ENCODE assay signal across 39 cellular contexts in the genomic region with DNA sequence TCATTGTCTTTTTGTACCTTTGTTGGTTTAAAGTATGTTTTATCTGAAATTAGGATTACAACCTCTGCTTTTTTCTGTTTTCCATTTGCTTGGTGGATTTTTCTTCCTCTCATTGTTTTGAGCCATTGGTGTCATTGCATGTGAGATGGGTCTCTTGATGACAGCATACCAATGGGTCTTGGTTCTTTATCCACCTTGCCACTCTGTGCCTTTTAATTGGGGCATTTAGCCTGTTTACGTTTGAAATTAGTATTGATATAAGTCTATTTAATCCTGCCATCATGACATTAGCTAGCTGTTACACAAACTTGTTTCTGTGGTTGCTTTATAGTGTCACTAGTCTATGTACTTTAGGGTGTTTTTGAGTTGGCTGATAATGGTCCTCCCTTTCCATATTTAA.
"Had no signal": no experiment of that assay in that cellular context is flagged by ENCODE, and none has a peak within 500 bp of the region (broad histone marks: within the 10 kb centered on the region; RNA-seq: fewer than 3 reads in every experiment).

No MANE protein-coding gene starts in this region.

- H3K4me1 Mint-ChIP-seq: activated naive CD4-positive, alpha-beta T cell treated with anti-CD3 and anti-CD28 coated beads, Interleukin-2, amount 10 ng/mL, durations not matched to agents 7 days and 5 days; activated naive CD4-positive, alpha-beta T cell treated with anti-CD3 and anti-CD28 coated beads, Interleukin-2, amount 50 U/mL, for 24 hours; activated naive CD8-positive, alpha-beta T cell treated with anti-CD3 and anti-CD28 coated beads for 36 hours; activated naive CD8-positive, alpha-beta T cell treated with anti-CD3 and anti-CD28 coated beads, Interleukin-2, amount 10 ng/mL, durations not matched to agents 7 days and 5 days; activated naive CD8-positive, alpha-beta T cell treated with anti-CD3 and anti-CD28 coated beads, Interleukin-2, amount 50 U/mL, for 24 hours; activated T-helper 17 cell treated with anti-CD3 and anti-CD28 coated beads, Interleukin-2, amount 50 U/mL, for 72 hours; brain; central memory CD8-positive, alpha-beta T cell had no signal

- DNase-seq: activated effector memory CD4-positive, alpha-beta T cell treated with anti-CD3 and anti-CD28 coated beads, Interleukin-2, amount 50 U/mL, for 16 hours; activated effector memory CD4-positive, alpha-beta T cell treated with Interleukin-2 at 50 U/mL for 16 hours; activated gamma-delta T cell; activated gamma-delta T cell treated with Interleukin-2 at 50 U/mL for 16 hours; activated naive CD4-positive, alpha-beta T cell; activated naive CD4-positive, alpha-beta T cell treated with anti-CD3 and anti-CD28 coated beads for 36 hours; activated naive CD4-positive, alpha-beta T cell treated with anti-CD3 and anti-CD28 coated beads, Interleukin-2, amount 10 ng/mL, durations not matched to agents 7 days and 5 days; activated naive CD4-positive, alpha-beta T cell treated with anti-CD3 and anti-CD28 coated beads, Interleukin-2, amount 50 U/mL, for 16 hours; activated naive CD4-positive, alpha-beta T cell treated with Interleukin-2 at 50 U/mL for 16 hours; activated naive CD8-positive, alpha-beta T cell treated with anti-CD3 and anti-CD28 coated beads for 36 hours; activated naive CD8-positive, alpha-beta T cell treated with anti-CD3 and anti-CD28 coated beads, Interleukin-2, amount 10 ng/mL, durations not matched to agents 7 days and 5 days; activated naive CD8-positive, alpha-beta T cell treated with anti-CD3 and anti-CD28 coated beads, Interleukin-2, amount 50 U/mL, for 24 hours; activated T-cell treated with anti-CD3 and anti-CD28 coated beads, Interleukin-2, amount 50 U/mL, for 1 hour; activated T-cell treated with anti-CD3 and anti-CD28 coated beads, Interleukin-2, amount 50 U/mL, for 24 hours; activated T-cell treated with anti-CD3 and anti-CD28 coated beads, Interleukin-2, amount 50 U/mL, for 4 hours; activated T-cell treated with anti-CD3 and anti-CD28 coated beads, Interleukin-2, amount 50 U/mL, for 48 hours; activated T-cell treated with anti-CD3 and anti-CD28 coated beads, Interleukin-2, amount 50 U/mL, for 72 hours; adrenal gland; amniotic stem cell; amygdala; anterior cingulate cortex; aorta; body of pancreas; brain microvascular endothelial cell; caudate nucleus; central memory CD4-positive, alpha-beta T cell; cerebellar nuclear complex had no signal

- H3K27me3 ChIP-seq: ascending aorta, body of pancreas, brain microvascular endothelial cell, cardiac muscle cell had no signal

- H3K4me1 ChIP-seq: adrenal gland, ascending aorta, body of pancreas, breast epithelium had no signal

- ATAC-seq: activated naive CD4-positive, alpha-beta T cell treated with anti-CD3 and anti-CD28 coated beads, Interleukin-2, amount 50 U/mL, for 72 hours; activated naive CD8-positive, alpha-beta T cell treated with anti-CD3 and anti-CD28 coated beads, Interleukin-2, amount 50 U/mL, for 24 hours; activated T-cell treated with anti-CD3 and anti-CD28 coated beads, Interleukin-2, amount 50 U/mL, for 4 hours; activated T-cell treated with anti-CD3 and anti-CD28 coated beads, Interleukin-2, amount 50 U/mL, for 72 hours; activated T-helper 17 cell treated with anti-CD3 and anti-CD28 coated beads, Interleukin-2, amount 50 U/mL, for 72 hours; body of pancreas had no signal

- H3K36me3 ChIP-seq: adrenal gland, ascending aorta, brain microvascular endothelial cell, breast epithelium, cardiac muscle cell had no signal

- H3K27me3 Mint-ChIP-seq: activated naive CD4-positive, alpha-beta T cell treated with anti-CD3 and anti-CD28 coated beads, Interleukin-2, amount 10 ng/mL, durations not matched to agents 7 days and 5 days; activated naive CD8-positive, alpha-beta T cell; activated naive CD8-positive, alpha-beta T cell treated with anti-CD3 and anti-CD28 coated beads for 36 hours; activated naive CD8-positive, alpha-beta T cell treated with anti-CD3 and anti-CD28 coated beads, Interleukin-2, amount 10 ng/mL, durations not matched to agents 7 days and 5 days; activated naive CD8-positive, alpha-beta T cell treated with anti-CD3 and anti-CD28 coated beads, Interleukin-2, amount 50 U/mL, for 24 hours; activated T-helper 17 cell treated with anti-CD3 and anti-CD28 coated beads, Interleukin-2, amount 50 U/mL, for 72 hours; central memory CD8-positive, alpha-beta T cell had no signal

- H3K4me3 Mint-ChIP-seq: activated naive CD4-positive, alpha-beta T cell treated with anti-CD3 and anti-CD28 coated beads for 36 hours; activated naive CD4-positive, alpha-beta T cell treated with anti-CD3 and anti-CD28 coated beads, Interleukin-2, amount 10 ng/mL, durations not matched to agents 7 days and 5 days; activated naive CD4-positive, alpha-beta T cell treated with anti-CD3 and anti-CD28 coated beads, Interleukin-2, amount 50 U/mL, for 24 hours; activated naive CD8-positive, alpha-beta T cell; activated naive CD8-positive, alpha-beta T cell treated with anti-CD3 and anti-CD28 coated beads for 36 hours; activated naive CD8-positive, alpha-beta T cell treated with anti-CD3 and anti-CD28 coated beads, Interleukin-2, amount 10 ng/mL, durations not matched to agents 7 days and 5 days; activated naive CD8-positive, alpha-beta T cell treated with anti-CD3 and anti-CD28 coated beads, Interleukin-2, amount 50 U/mL, for 24 hours; activated T-cell treated with anti-CD3 and anti-CD28 coated beads, Interleukin-2, amount 50 U/mL, for 24 hours; activated T-cell treated with anti-CD3 and anti-CD28 coated beads, Interleukin-2, amount 50 U/mL, for 4 hours; activated T-cell treated with anti-CD3 and anti-CD28 coated beads, Interleukin-2, amount 50 U/mL, for 72 hours; activated T-helper 1 cell treated with anti-CD3 and anti-CD28 coated beads, Interleukin-12 subunit alpha, Interleukin-12 subunit beta, Interleukin-2, Interleukin-4 antibody, amounts not matched to agents 30 ng/mL and 10 ng/mL and 1 ng/mL, durations not matched to agents 14 hours and 24 hours and 36 hours; activated T-helper 17 cell treated with anti-CD3 and anti-CD28 coated beads, Interleukin-2, amount 50 U/mL, for 72 hours; brain; central memory CD8-positive, alpha-beta T cell had no signal

- H3K4me3 ChIP-seq: adrenal gland, ascending aorta, body of pancreas, breast epithelium, cardiac muscle cell had no signal

- FAIRE-seq: bronchial epithelial cell had no signal

- H3K9me3 Mint-ChIP-seq: activated T-cell treated with anti-CD3 and anti-CD28 coated beads, Interleukin-2, amount 50 U/mL, for 24 hours; activated T-helper 1 cell treated with anti-CD3 and anti-CD28 coated beads, Interleukin-12 subunit alpha, Interleukin-12 subunit beta, Interleukin-2, Interleukin-4 antibody, amounts not matched to agents 30 ng/mL and 10 ng/mL and 1 ng/mL, durations not matched to agents 14 hours and 24 hours and 36 hours; activated T-helper 17 cell treated with anti-CD3 and anti-CD28 coated beads, Interleukin-2, amount 50 U/mL, for 72 hours; activated T-helper 2 cell treated with anti-CD3 and anti-CD28 coated beads, Interferon-gamma antibody, Interleukin-2, Interleukin-4, amounts not matched to agents 10 μg/mL and 5 μg/mL and 100 μg/mL, durations not matched to agents 14 hours and 24 hours and 36 hours; central memory CD8-positive, alpha-beta T cell had no signal

- H3K36me3 Mint-ChIP-seq: activated naive CD4-positive, alpha-beta T cell treated with anti-CD3 and anti-CD28 coated beads, Interleukin-2, amount 10 ng/mL, durations not matched to agents 7 days and 5 days; activated naive CD4-positive, alpha-beta T cell treated with anti-CD3 and anti-CD28 coated beads, Interleukin-2, amount 50 U/mL, for 24 hours; activated naive CD4-positive, alpha-beta T cell treated with anti-CD3 and anti-CD28 coated beads, Interleukin-2, amount 50 U/mL, for 72 hours; activated naive CD8-positive, alpha-beta T cell; activated naive CD8-positive, alpha-beta T cell treated with anti-CD3 and anti-CD28 coated beads for 36 hours; activated naive CD8-positive, alpha-beta T cell treated with anti-CD3 and anti-CD28 coated beads, Interleukin-2, amount 10 ng/mL, durations not matched to agents 7 days and 5 days; brain had no signal

- H3K9me3 ChIP-seq: body of pancreas had no signal

- H3K27ac ChIP-seq: adrenal gland, ascending aorta, body of pancreas, brain microvascular endothelial cell, breast epithelium, cardiac muscle cell had no signal

- H3K27ac Mint-ChIP-seq: activated naive CD4-positive, alpha-beta T cell treated with anti-CD3 and anti-CD28 coated beads for 36 hours; activated naive CD4-positive, alpha-beta T cell treated with anti-CD3 and anti-CD28 coated beads, Interleukin-2, amount 10 ng/mL, durations not matched to agents 7 days and 5 days; activated naive CD4-positive, alpha-beta T cell treated with anti-CD3 and anti-CD28 coated beads, Interleukin-2, amount 50 U/mL, for 24 hours; activated naive CD4-positive, alpha-beta T cell treated with anti-CD3 and anti-CD28 coated beads, Interleukin-2, amount 50 U/mL, for 72 hours; activated naive CD8-positive, alpha-beta T cell; activated naive CD8-positive, alpha-beta T cell treated with anti-CD3 and anti-CD28 coated beads for 36 hours; activated naive CD8-positive, alpha-beta T cell treated with anti-CD3 and anti-CD28 coated beads, Interleukin-2, amount 10 ng/mL, durations not matched to agents 7 days and 5 days; activated naive CD8-positive, alpha-beta T cell treated with anti-CD3 and anti-CD28 coated beads, Interleukin-2, amount 50 U/mL, for 24 hours; activated T-cell treated with anti-CD3 and anti-CD28 coated beads, Interleukin-2, amount 50 U/mL, for 24 hours; activated T-cell treated with anti-CD3 and anti-CD28 coated beads, Interleukin-2, amount 50 U/mL, for 72 hours; activated T-helper 1 cell treated with anti-CD3 and anti-CD28 coated beads, Interleukin-12 subunit alpha, Interleukin-12 subunit beta, Interleukin-2, Interleukin-4 antibody, amounts not matched to agents 30 ng/mL and 10 ng/mL and 1 ng/mL, durations not matched to agents 14 hours and 24 hours and 36 hours; activated T-helper 17 cell treated with anti-CD3 and anti-CD28 coated beads, Interleukin-2, amount 50 U/mL, for 72 hours; activated T-helper 2 cell treated with anti-CD3 and anti-CD28 coated beads, Interferon-gamma antibody, Interleukin-2, Interleukin-4, amounts not matched to agents 10 μg/mL and 5 μg/mL and 100 μg/mL, durations not matched to agents 14 hours and 24 hours and 36 hours; brain had no signal
